Comparison of ENCODE assay signal across 8 cellular contexts in genomic region chr12:122860052-122860853, GRCh38. TPM values are rescaled to one million over a fixed set of nuclear protein-coding genes. Genes with fewer than 3 reads are reported as not detected.
DNase-seq lines count a peak whose midpoint lies in the region; ATAC-seq and TF ChIP-seq lines count a peak whose summit lies in the region.

No MANE protein-coding gene starts in this region.

- no peak overlapping the region for H3K4me3 ChIP-seq in mucosa of descending colon

- peaks cover 18% of the 10 kb centered on the region for H3K4me1 ChIP-seq in mucosa of descending colon (ENCODE audit: low read depth)

- intact Hi-C loops in mucosa of descending colon (cut with DNase I, micrococcal nuclease) = loop anchor here (2.0 to 10.0 kb wide), 3 partner anchors 92 to 375 kb away; partner anchors contain the start of genes MPHOSPH9 (in 1 of the 2) and MTRFR (in 1 of the 2)

- peak; percentile 60 for ATAC-seq in HG03175 (IDR thresholded peaks at IDR 0.05; ENCODE audit: unreplicated experiment)
- peak; percentile 66 for ATAC-seq in mucosa of descending colon
- no peak for ATAC-seq in HG03039 (IDR thresholded peaks at IDR 0.05; ENCODE audit: unreplicated experiment)

- no peak overlapping the region for H3K4me3 Mint-ChIP-seq in endothelial cell (ENCODE audit: unreplicated experiment)

- DNase-seq in COLO829 (ENCODE audit: low spot score) = peak; percentile 68
- peak; percentile 45 for DNase-seq in NK-92 treated with Interleukin-12 subunit alpha and Interleukin-12 subunit beta, amount 100 ng/mL, for 24 hours (lab: John Stamatoyannopoulos, UW)
- DNase-seq in activated CD8-positive, alpha-beta memory T cell treated with anti-CD3 and anti-CD28 coated beads, Interleukin-2, amount 50 U/mL, for 24 hours (ENCODE audit: extremely low read depth) = peak; percentile 56
- peak; percentile 84 for DNase-seq in endothelial cell (ENCODE audit: low spot score)
- DNase-seq in mucosa of descending colon = peak; percentile 89 to 93 (median 90)
- DNase-seq in stimulated activated CD8-positive, alpha-beta memory T cell treated with anti-CD3 and anti-CD28 coated beads, Interleukin-4, amount 100 ng/mL, for 48 hours = peak; percentile 91

- H3K4me1 Mint-ChIP-seq in endothelial cell (ENCODE audit: unreplicated experiment) = no peaks in the 10 kb centered on the region

- no peaks in the 10 kb centered on the region for H3K9me3 Mint-ChIP-seq in endothelial cell (ENCODE audit: unreplicated experiment)

- H3K27me3 Mint-ChIP-seq in endothelial cell (ENCODE audit: unreplicated experiment) = peaks cover 3% of the 10 kb centered on the region

- H3K27ac Mint-ChIP-seq in endothelial cell (ENCODE audit: unreplicated experiment) = no peak overlapping the region

- peaks cover 15% of the 10 kb centered on the region for H3K36me3 Mint-ChIP-seq in endothelial cell (ENCODE audit: low read depth, unreplicated experiment)

- TF ChIP-seq CTCF in endothelial cell (IDR thresholded peaks at IDR 0.05; ENCODE audit: unreplicated experiment) = peak; percentile 93
- peak; percentile 72 for TF ChIP-seq CTCF in mucosa of descending colon (IDR thresholded peaks at IDR 0.05)

- H3K36me3 ChIP-seq in mucosa of descending colon (ENCODE audit: low read depth) = no peaks in the 10 kb centered on the region

- H3K9me3 ChIP-seq in mucosa of descending colon = no peaks in the 10 kb centered on the region

RNA-seq across cellular contexts. Expression of gene HIP1R, which starts 25.0 kb away (rescaled TPM):
- total RNA-seq in endothelial cell (ENCODE audit: unreplicated experiment) (117 TPM), mucosa of descending colon (10 to 100 TPM; 37.8 to 76.5 (median 73.1) TPM)

RNA-seq across cellular contexts. Expression of gene VPS37B, which starts 35.7 kb away (rescaled TPM):
- total RNA-seq in endothelial cell (ENCODE audit: unreplicated experiment) = 13.8 TPM
- total RNA-seq in mucosa of descending colon = 100 to 1,000 TPM in 1 of 3 donors, 10 to 100 TPM in 2; 50.7 to 108 (median 81.8) TPM
